9 cellular contexts compared by ENCODE assay signal in the genomic region with DNA sequence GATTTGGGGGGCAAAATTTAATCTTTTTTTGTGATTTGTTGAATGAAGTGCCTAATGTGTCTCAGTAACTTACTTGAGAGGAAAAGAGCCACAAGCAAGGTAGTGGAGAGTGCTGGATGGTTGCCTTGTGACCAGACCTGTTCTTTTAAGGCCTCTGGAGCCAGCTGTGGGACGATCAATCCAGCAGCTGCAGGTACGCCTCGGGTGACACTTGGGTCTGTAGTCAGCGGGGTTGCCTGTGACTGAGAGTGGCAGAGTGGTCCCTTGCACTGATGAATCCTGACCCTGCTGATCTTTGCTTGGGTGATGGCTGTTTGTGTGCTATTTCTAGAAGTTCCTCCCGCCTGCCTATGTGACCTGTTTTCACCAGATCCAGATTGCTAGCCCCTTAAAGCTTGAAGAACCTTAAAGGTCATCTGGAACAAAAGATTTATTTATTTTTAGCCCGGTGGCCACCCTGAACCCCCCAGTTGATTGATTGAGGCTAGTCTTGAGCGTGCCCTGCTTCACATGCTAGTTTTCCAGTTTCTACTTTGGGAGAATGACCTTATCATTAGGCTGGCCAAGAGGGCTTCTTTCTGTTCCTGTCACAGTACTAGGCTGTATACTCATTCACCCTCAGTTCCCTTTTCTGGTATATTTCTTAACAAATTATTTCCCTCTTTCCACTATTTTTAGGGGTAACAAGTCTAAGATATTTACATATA. TPM values are rescaled to one million over a fixed set of nuclear protein-coding genes. Genes with fewer than 3 reads are reported as not detected.
DNase-seq lines count a peak whose midpoint lies in the region; ATAC-seq and TF ChIP-seq lines count a peak whose summit lies in the region.
"Had no signal": no experiment of that assay in that cellular context is flagged by ENCODE, and none has a peak within 500 bp of the region (broad histone marks: within the 10 kb centered on the region; RNA-seq: fewer than 3 reads in every experiment).

No MANE protein-coding gene starts in this region.

- H3K79me2 ChIP-seq in osteoblast (ENCODE audit: insufficient read depth, low read length): no peaks in the 10 kb centered on the region

- no peaks in the 10 kb centered on the region for H3K27me3 Mint-ChIP-seq in activated CD4-positive, alpha-beta T cell treated with anti-CD3 and anti-CD28 coated beads, Interleukin-2, amount 10 ng/mL, durations not matched to agents 24 days and 14 days
- no peaks in the 10 kb centered on the region for H3K27me3 Mint-ChIP-seq in activated T-cell treated with anti-CD3 and anti-CD28 coated beads, Interleukin-2, amount 50 U/mL, for 4 hours (ENCODE audit: low read depth)

- intact Hi-C loops in activated CD4-positive, alpha-beta T cell treated with anti-CD3 and anti-CD28 coated beads, Interleukin-2, amount 10 ng/mL, durations not matched to agents 24 days and 14 days (cut with micrococcal nuclease): loop anchor here (2.0 to 10.0 kb wide), 3 partner anchors 100 to 318 kb away; no protein-coding TSS in a partner anchor
- intact Hi-C loops in thyroid gland (cut with DNase I): no loop called here

- H3K4me3 Mint-ChIP-seq in activated CD4-positive, alpha-beta T cell treated with anti-CD3 and anti-CD28 coated beads, Interleukin-2, amount 10 ng/mL, durations not matched to agents 24 days and 14 days: peak overlapping the region; percentile 83
- H3K4me3 Mint-ChIP-seq in activated T-cell treated with anti-CD3 and anti-CD28 coated beads, Interleukin-2, amount 50 U/mL, for 4 hours: peak overlapping the region; percentile 86

- H3K27ac Mint-ChIP-seq in activated CD4-positive, alpha-beta T cell treated with anti-CD3 and anti-CD28 coated beads, Interleukin-2, amount 10 ng/mL, durations not matched to agents 24 days and 14 days: peak overlapping the region; percentile 95

- H3K36me3 Mint-ChIP-seq in activated CD4-positive, alpha-beta T cell treated with anti-CD3 and anti-CD28 coated beads, Interleukin-2, amount 10 ng/mL, durations not matched to agents 24 days and 14 days (ENCODE audit: low read depth): peaks cover 39% of the 10 kb centered on the region
- H3K36me3 Mint-ChIP-seq in activated T-cell treated with anti-CD3 and anti-CD28 coated beads, Interleukin-2, amount 50 U/mL, for 4 hours (ENCODE audit: insufficient read depth): peaks cover 25% of the 10 kb centered on the region

- H3K4me1 Mint-ChIP-seq in activated CD4-positive, alpha-beta T cell treated with anti-CD3 and anti-CD28 coated beads, Interleukin-2, amount 10 ng/mL, durations not matched to agents 24 days and 14 days: peaks cover 84% of the 10 kb centered on the region
- peaks cover 98% of the 10 kb centered on the region for H3K4me1 Mint-ChIP-seq in activated T-cell treated with anti-CD3 and anti-CD28 coated beads, Interleukin-2, amount 50 U/mL, for 4 hours (ENCODE audit: low read depth)

- H3K27me3 ChIP-seq in thyroid gland (no peaks in the 10 kb centered on the region), HAP-1 (ENCODE audit: low read depth) (peaks cover 11% of the 10 kb centered on the region), osteoblast (ENCODE audit: insufficient read depth, low read length) (peaks cover 3% of the 10 kb centered on the region)

- no peaks in the 10 kb centered on the region for H4K20me1 ChIP-seq in osteoblast (ENCODE audit: insufficient read depth, low read length)

- no peak for ATAC-seq in activated T-cell treated with anti-CD3 and anti-CD28 coated beads, Interleukin-2, amount 50 U/mL, for 4 hours
- ATAC-seq in left lobe of liver: peak; percentile 41

- in situ Hi-C loops in HAP-1 (cut with MboI; ENCODE audit: low sequenced_read_pairs): no loop called here

- no peak for TF ChIP-seq POLR2A in thyroid gland (IDR thresholded peaks at IDR 0.05)

- H3K9me3 ChIP-seq in thyroid gland (no peaks in the 10 kb centered on the region), HAP-1 (no peaks in the 10 kb centered on the region), osteoblast (ENCODE audit: low read depth, low read length) (no peaks in the 10 kb centered on the region)

- DNase-seq in activated CD4-positive, alpha-beta T cell treated with anti-CD3 and anti-CD28 coated beads, Interleukin-2, amount 10 ng/mL, durations not matched to agents 24 days and 14 days: peak; percentile 73
- no peak for DNase-seq in activated CD4-positive, alpha-beta T cell treated with anti-CD3 and anti-CD28 coated beads for 1 hour
- DNase-seq in activated T-cell treated with anti-CD3 and anti-CD28 coated beads, Interleukin-2, amount 50 U/mL, for 4 hours: no peak
- DNase-seq in left lobe of liver (ENCODE audit: low spot score): no peak
- no peak for DNase-seq in thyroid gland
- DNase-seq in HAP-1 (ENCODE audit: low spot score in 2 of 2): no peak
- no peak for DNase-seq in osteoblast (ENCODE audit: insufficient read length, low spot score, missing footprints)
- DNase-seq in HT-29 (ENCODE audit: low spot score): no peak

- no peak overlapping the region for H2AFZ ChIP-seq in osteoblast (ENCODE audit: low read length)

- no peak overlapping the region for H3K4me3 ChIP-seq in thyroid gland (replicated peaks in 1 of 3)
- H3K4me3 ChIP-seq in HAP-1: no peak overlapping the region
- H3K4me3 ChIP-seq in osteoblast (ENCODE audit: insufficient read depth, low read length): no peak overlapping the region

- H3K36me3 ChIP-seq in thyroid gland: no peaks in the 10 kb centered on the region
- H3K36me3 ChIP-seq in HAP-1 (replicated peaks): no peaks in the 10 kb centered on the region
- H3K36me3 ChIP-seq in osteoblast (ENCODE audit: insufficient read depth, low read length): no peaks in the 10 kb centered on the region

- peak overlapping the region in 2 of 3 donors; percentile 65 to 66 for H3K27ac ChIP-seq in thyroid gland
- no peak overlapping the region for H3K27ac ChIP-seq in osteoblast (ENCODE audit: low read depth, low read length)
- H3K27ac ChIP-seq: HL-60 had no signal

- TF ChIP-seq CTCF in thyroid gland (IDR thresholded peaks at IDR 0.05) (no peak), osteoblast (IDR thresholded peaks at IDR 0.05; ENCODE audit: extremely low read depth, low read depth, low read length) (no peak)

- H3K9me3 Mint-ChIP-seq in activated CD4-positive, alpha-beta T cell treated with anti-CD3 and anti-CD28 coated beads, Interleukin-2, amount 10 ng/mL, durations not matched to agents 24 days and 14 days: peaks cover 11% of the 10 kb centered on the region
- H3K9me3 Mint-ChIP-seq in activated T-cell treated with anti-CD3 and anti-CD28 coated beads, Interleukin-2, amount 50 U/mL, for 4 hours: peaks cover 7% of the 10 kb centered on the region

- H3K4me2 ChIP-seq in osteoblast (ENCODE audit: insufficient read depth, low read length): no peak overlapping the region

- 81 to 87% methylated on average over 7 of the region's 7 CpGs for WGBS in thyroid gland, 2 donors

- H3K4me1 ChIP-seq in thyroid gland: peaks cover 0 to 25% of the 10 kb centered on the region in 2 donors
- H3K4me1 ChIP-seq in HAP-1: no peaks in the 10 kb centered on the region
- H3K4me1 ChIP-seq in osteoblast (ENCODE audit: insufficient read depth, low read length): no peaks in the 10 kb centered on the region

RNA-seq across cellular contexts. Expression of a gene that starts 23.2 kb away (rescaled TPM):
- total RNA-seq in activated CD4-positive, alpha-beta T cell treated with anti-CD3 and anti-CD28 coated beads, Interleukin-2, amount 10 ng/mL, durations not matched to agents 24 days and 14 days: 108 and 118 TPM in 2 replicates
- 100 to 1,000 TPM; 109 to 141 (median 134) TPM for total RNA-seq in activated T-cell treated with anti-CD3 and anti-CD28 coated beads, Interleukin-2, amount 50 U/mL, for 4 hours
- 6.4 TPM for total RNA-seq in left lobe of liver
- 10 to 100 TPM; 34.0 to 68.7 (median 49.8) TPM for total RNA-seq in thyroid gland
- total RNA-seq in osteoblast: 3.2 and 3.3 TPM in 2 replicates
- 19.4 and 49.5 TPM in 2 replicates for total RNA-seq in HT-29 (2014; rRNA removed; shearing (Covaris generic))
